ENCODE assay signal across 10 cellular contexts in genomic region chr4:6873291-6873690, GRCh38. TPM values are rescaled to one million over a fixed set of nuclear protein-coding genes. Genes with fewer than 3 reads are reported as not detected.
DNase-seq lines count a peak whose midpoint lies in the region; ATAC-seq and TF ChIP-seq lines count a peak whose summit lies in the region.
"Had no signal": no experiment of that assay in that cellular context is flagged by ENCODE, and none has a peak within 500 bp of the region (broad histone marks: within the 10 kb centered on the region; RNA-seq: fewer than 3 reads in every experiment).

No MANE protein-coding gene starts in this region.

- H3K27ac ChIP-seq in DND-41 (ENCODE audit: low read length) = no peak overlapping the region
- H3K27ac ChIP-seq in mesenchymal stem cell (ENCODE audit: low read length, poor library complexity, severe bottlenecking) = no peak overlapping the region
- H3K27ac ChIP-seq: SK-N-MC had no signal

- peaks cover 9% of the 10 kb centered on the region; the same call in 1 of the 2 replicates for H3K36me3 Mint-ChIP-seq in HFFc6 (ENCODE audit: low read depth)

- H3K4me2 ChIP-seq in DND-41 (ENCODE audit: insufficient read depth, low read length) = no peak overlapping the region
- H3K4me2 ChIP-seq in mesenchymal stem cell (ENCODE audit: low read length, poor library complexity, severe bottlenecking) = no peak overlapping the region

- no peaks in the 10 kb centered on the region for H3K79me2 ChIP-seq in DND-41 (ENCODE audit: insufficient read depth, low read length)

- H3K14ac ChIP-seq in mesenchymal stem cell (ENCODE audit: low read length in 2 of 2) = no peak overlapping the region

- H2BK120ac ChIP-seq in mesenchymal stem cell (ENCODE audit: low read depth, low read length) = no peak overlapping the region

- H3K27ac Mint-ChIP-seq in HFFc6 = no peak overlapping the region

- H4K91ac ChIP-seq in mesenchymal stem cell (ENCODE audit: low read length) = no peak overlapping the region

- peaks cover 5% of the 10 kb centered on the region for H3K27me3 Mint-ChIP-seq in HFFc6 (ENCODE audit: insufficient read depth)
- H3K27me3 Mint-ChIP-seq: activated CD8-positive, alpha-beta T cell treated with anti-CD3 and anti-CD28 coated beads for 36 hours had no signal

- no peak overlapping the region for H3K23ac ChIP-seq in mesenchymal stem cell (ENCODE audit: low read length in 2 of 2)

- no peak overlapping the region for H3K9ac ChIP-seq in DND-41 (ENCODE audit: low read depth, low read length)
- H3K9ac ChIP-seq in mesenchymal stem cell (ENCODE audit: low read length) = no peak overlapping the region

- H3K4me1 Mint-ChIP-seq in HFFc6 (ENCODE audit: low read depth) = peaks cover 19% of the 10 kb centered on the region

- peaks cover 11% of the 10 kb centered on the region for H4K20me1 ChIP-seq in DND-41 (ENCODE audit: insufficient read depth, low read length)

- H2BK15ac ChIP-seq in mesenchymal stem cell (ENCODE audit: low read depth, poor library complexity, severe bottlenecking) = no peak overlapping the region

- no peak overlapping the region for H2BK12ac ChIP-seq in mesenchymal stem cell (ENCODE audit: low read length in 2 of 2)

- no peak overlapping the region for H3K18ac ChIP-seq in mesenchymal stem cell (ENCODE audit: low read depth in 1 of 2, low read length in 2 of 2)

- H2BK5ac ChIP-seq in mesenchymal stem cell (ENCODE audit: low read depth, low read length, poor library complexity, severe bottlenecking) = no peak overlapping the region

- no peak for ATAC-seq in DND-41 (ENCODE audit: insufficient read depth, low read depth)
- ATAC-seq in HG03442 (IDR thresholded peaks at IDR 0.05; ENCODE audit: unreplicated experiment) = no peak

- no peak overlapping the region for H3K4me3 Mint-ChIP-seq in HFFc6
- H3K4me3 Mint-ChIP-seq: activated CD8-positive, alpha-beta T cell treated with anti-CD3 and anti-CD28 coated beads for 36 hours had no signal

- no peak for DNase-seq in DND-41
- DNase-seq in HFFc6 = peak; percentile 5
- peak; percentile 29 for DNase-seq in amniotic epithelial cell (ENCODE audit: low read depth)
- peak; percentile 28 for DNase-seq in mesenchymal stem cell
- no peak for DNase-seq in NOMO-1 treated with dmso at 0.1 percent for 144 hours (lab: John Stamatoyannopoulos, UW; ENCODE audit: unreplicated experiment)
- no peak for DNase-seq in GOT3 (lab: John Stamatoyannopoulos, UW)
- DNase-seq: DMS79 treated with DMSO at 0.1 percent for 48 hours had no signal

- H2AK5ac ChIP-seq in mesenchymal stem cell (ENCODE audit: low read length, severe bottlenecking) = no peak overlapping the region

- H3K27me3 ChIP-seq in DND-41 (ENCODE audit: insufficient read depth, low read length, poor library complexity) = no peaks in the 10 kb centered on the region
- no peaks in the 10 kb centered on the region for H3K27me3 ChIP-seq in mesenchymal stem cell (ENCODE audit: control insufficient read depth in 1 of 2, insufficient read depth in 1 of 2, low read length in 2 of 2)

- H3K4ac ChIP-seq in mesenchymal stem cell (ENCODE audit: low read depth in 1 of 2, low read length in 2 of 2) = no peak overlapping the region

- H3K36me3 ChIP-seq in DND-41 (ENCODE audit: insufficient read depth, low read length) (peaks cover 80% of the 10 kb centered on the region), mesenchymal stem cell (ENCODE audit: control insufficient read depth in 1 of 2, insufficient read depth in 2 of 2, low read depth in 1 of 2, low read length in 2 of 2) (peaks cover 52 to 79% of the 10 kb centered on the region in 2 experiments)

- peak; percentile 33 for TF ChIP-seq CTCF in DND-41 (IDR thresholded peaks at IDR 0.05; ENCODE audit: borderline replicate concordance, extremely low read depth, low read length, poor library complexity, severe bottlenecking)
- no peak for TF ChIP-seq CTCF in HFFc6 (IDR thresholded peaks at IDR 0.05)

- H4K8ac ChIP-seq in mesenchymal stem cell (ENCODE audit: low read length) = peak overlapping the region; percentile 16

- H3K79me1 ChIP-seq in mesenchymal stem cell (replicated peaks; ENCODE audit: low read length, poor library complexity, severe bottlenecking) = peaks cover 34% of the 10 kb centered on the region

- H3K4me3 ChIP-seq in DND-41 (ENCODE audit: low read depth in 1 of 2, low read length in 2 of 2) (no peak overlapping the region), mesenchymal stem cell (ENCODE audit: insufficient read depth in 1 of 2, low read depth in 1 of 2, low read length in 2 of 2) (no peak overlapping the region)
- H3K4me3 ChIP-seq: SK-N-MC had no signal

- H3K9me3 Mint-ChIP-seq in HFFc6 = no peaks in the 10 kb centered on the region
- H3K9me3 Mint-ChIP-seq: activated CD8-positive, alpha-beta T cell treated with anti-CD3 and anti-CD28 coated beads for 36 hours had no signal

- H3K9me3 ChIP-seq in DND-41 (ENCODE audit: insufficient read depth, low read length, severe bottlenecking) (no peaks in the 10 kb centered on the region), mesenchymal stem cell (ENCODE audit: control insufficient read depth, low read length) (no peaks in the 10 kb centered on the region)

- H3K4me1 ChIP-seq in DND-41 (ENCODE audit: insufficient read depth, low read length) = no peaks in the 10 kb centered on the region
- peaks cover 1% of the 10 kb centered on the region for H3K4me1 ChIP-seq in mesenchymal stem cell (ENCODE audit: control insufficient read depth, insufficient read depth, low read depth, low read length)

- H2AFZ ChIP-seq in DND-41 (ENCODE audit: low read depth, low read length) (no peak overlapping the region), mesenchymal stem cell (ENCODE audit: low read depth, low read length) (no peak overlapping the region)

RNA-seq across cellular contexts. Expression of gene TBC1D14, which starts 36.3 kb away (rescaled TPM):
- 10 to 100 TPM; 23.3 to 32.5 (median 27.9) TPM for total RNA-seq in HFFc6 (2021; fragmentation: NEBNext Ultra II Directional; extraction: Animal tissue kit (Norgen Biotek cat#: 25700))
- 25.0 TPM for polyA plus RNA-seq in mesenchymal stem cell (2013, experiment 1 of 2)
- polyA plus RNA-seq in mesenchymal stem cell (2013, experiment 2 of 2) = 24.9 TPM

Comparison
In these comparisons a context has a peak if more than half of its experiments do, and no peak if none do; other contexts are left out.
1. DNase-seq: peak in HFFc6 (single experiment), amniotic epithelial cell (single experiment) and mesenchymal stem cell (single experiment); none in DND-41 (single experiment), NOMO-1 treated with dmso at 0.1 percent for 144 hours (single experiment) and GOT3 (single experiment).